In the genomic region with DNA sequence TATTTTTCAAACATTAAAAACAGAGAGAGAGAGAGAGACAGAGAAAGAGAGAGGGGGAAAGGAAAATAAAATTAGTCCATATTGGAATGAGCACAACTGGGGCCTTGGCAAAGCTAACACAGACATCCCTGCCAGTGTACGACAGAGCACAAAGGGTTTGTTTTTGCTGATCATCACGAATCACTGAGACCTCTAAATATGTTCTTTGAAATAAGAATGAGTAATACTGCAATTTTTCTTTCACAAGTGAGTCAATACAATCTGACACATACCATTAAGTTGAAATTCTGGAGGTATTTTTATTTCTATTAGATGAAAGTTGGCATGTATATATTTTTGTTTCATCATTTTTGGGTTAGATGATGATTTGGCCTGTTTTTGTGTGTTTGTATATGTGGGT, we compare ENCODE assay signal across 20 cellular contexts. TPM values are rescaled to one million over a fixed set of nuclear protein-coding genes. Genes with fewer than 3 reads are reported as not detected.
"Had no signal": no experiment of that assay in that cellular context is flagged by ENCODE, and none has a peak within 500 bp of the region (broad histone marks: within the 10 kb centered on the region; RNA-seq: fewer than 3 reads in every experiment).

No MANE protein-coding gene starts in this region.

- ATAC-seq: activated naive CD4-positive, alpha-beta T cell treated with anti-CD3 and anti-CD28 coated beads, Interleukin-2, amount 50 U/mL, for 72 hours; activated T-cell treated with anti-CD3 and anti-CD28 coated beads, Interleukin-2, amount 50 U/mL, for 72 hours; body of pancreas; left lung; mucosa of descending colon; naive thymus-derived CD4-positive, alpha-beta T cell; stimulated activated memory B cell treated with anti-CD40 and anti-IgM and Interleukin-4, amounts not matched to agents 10 μg/mL and 1 μg/mL and 100 μg/mL, for 72 hours had no signal

- H3K79me2 ChIP-seq: hepatocyte had no signal

- H3K27ac ChIP-seq: body of pancreas, epithelial cell of prostate, hepatocyte, left lung, thyroid gland had no signal

- H3K4me2 ChIP-seq: hepatocyte had no signal

- H3K9me3 ChIP-seq: body of pancreas, left lung, mucosa of descending colon, thyroid gland had no signal

- H3K4me1 ChIP-seq: body of pancreas, left lung, thyroid gland had no signal

- H2AFZ ChIP-seq: hepatocyte had no signal

- H3K36me3 ChIP-seq: left lung, thyroid gland had no signal

- DNase-seq: activated CD4-positive, alpha-beta T cell treated with anti-CD3 and anti-CD28 coated beads, Interleukin-2, amount 10 ng/mL, durations not matched to agents 7 days and 5 days; activated CD8-positive, alpha-beta memory T cell treated with anti-CD3 and anti-CD28 coated beads, Interleukin-2, amount 50 U/mL, for 48 hours; activated gamma-delta T cell; activated T-cell treated with anti-CD3 and anti-CD28 coated beads, Interleukin-2, amount 50 U/mL, for 72 hours; amniotic stem cell; body of pancreas; dermis blood vessel endothelial cell; islet precursor cell; left lung; mucosa of descending colon; naive thymus-derived CD4-positive, alpha-beta T cell; occipital lobe; stimulated activated CD4-positive, alpha-beta T cell treated with anti-CD3 and anti-CD28 coated beads, Interleukin-2, amount 100 ng/mL, for 48 hours; thyroid gland had no signal

- H3K27me3 ChIP-seq: body of pancreas, hepatocyte, left lung, thyroid gland had no signal

- H3K4me3 ChIP-seq: body of pancreas, hepatocyte, left lung, mucosa of descending colon, thyroid gland had no signal

RNA-seq across cellular contexts. Expression of gene LRRC4C, which starts 27.0 kb away (rescaled TPM):
- total RNA-seq: activated CD4-positive, alpha-beta T cell treated with anti-CD3 and anti-CD28 coated beads, Interleukin-2, amount 10 ng/mL, durations not matched to agents 7 days and 5 days; activated naive CD4-positive, alpha-beta T cell treated with anti-CD3 and anti-CD28 coated beads, Interleukin-2, amount 50 U/mL, for 72 hours; activated T-cell treated with anti-CD3 and anti-CD28 coated beads, Interleukin-2, amount 50 U/mL, for 72 hours; dermis blood vessel endothelial cell; glomerular endothelial cell; naive thymus-derived CD4-positive, alpha-beta T cell; T-helper 2 cell treated with Interferon-gamma antibody and Interleukin-4, amounts not matched to agents 100 ng/mL and 5 ng/mL, for 36 hours had no signal
- polyA plus RNA-seq: naive thymus-derived CD4-positive, alpha-beta T cell had no signal
